In the genomic region with DNA sequence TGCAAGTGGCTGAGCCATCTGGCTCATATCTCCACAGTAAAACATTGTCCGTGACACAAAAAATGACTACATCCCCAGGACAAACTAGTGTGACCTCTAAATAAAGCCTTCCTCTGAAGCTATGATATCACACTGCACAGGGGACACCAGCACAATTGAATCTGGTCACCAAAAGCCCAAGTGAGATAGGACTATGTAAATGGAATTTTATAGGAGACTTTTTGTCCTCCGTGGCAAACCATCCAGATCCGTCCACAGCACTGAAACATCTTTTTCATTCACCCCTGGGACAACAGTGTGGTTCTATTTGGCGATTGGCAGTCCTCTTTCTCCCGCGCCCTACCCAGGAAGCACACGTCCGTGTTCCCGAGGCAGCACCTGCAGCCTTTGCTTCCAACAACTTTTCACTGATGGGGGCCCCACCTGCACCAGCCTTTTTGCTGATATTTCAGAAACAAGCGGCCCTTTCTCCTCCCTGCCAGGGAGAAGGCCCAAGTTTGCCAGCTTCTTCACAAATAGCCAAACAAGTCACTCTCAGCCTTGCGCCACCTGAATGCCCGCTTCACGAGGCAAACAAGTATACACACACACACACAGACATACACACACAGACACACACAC, we compare ENCODE assay signal across 30 cellular contexts. TPM values are rescaled to one million over a fixed set of nuclear protein-coding genes. Genes with fewer than 3 reads are reported as not detected.
DNase-seq lines count a peak whose midpoint lies in the region; ATAC-seq, FAIRE-seq and TF ChIP-seq lines count a peak whose summit lies in the region.
"Had no signal": no experiment of that assay in that cellular context is flagged by ENCODE, and none has a peak within 500 bp of the region (broad histone marks: within the 10 kb centered on the region; RNA-seq: fewer than 3 reads in every experiment).

No MANE protein-coding gene starts in this region.

- intact Hi-C loops in pancreas (cut with DNase I): no loop called here

- no peaks in the 10 kb centered on the region for H3K79me2 ChIP-seq in osteoblast (ENCODE audit: insufficient read depth, low read length)

- TF ChIP-seq CTCF in pancreas (IDR thresholded peaks at IDR 0.05) (no peak), osteoblast (IDR thresholded peaks at IDR 0.05; ENCODE audit: extremely low read depth, low read depth, low read length) (no peak)

- DNase-seq in COLO829 (ENCODE audit: low spot score): peak; percentile 89
- DNase-seq in hypothalamus (lab: John Stamatoyannopoulos, UW): peak in 40 of 51 donors; percentile 15 to 92 (median 53)
- peak; percentile 42 for DNase-seq in retina
- no peak for DNase-seq in DMS79 (lab: John Stamatoyannopoulos, UW)
- DNase-seq in GM19239 (ENCODE audit: insufficient read length, low spot score): no peak
- DNase-seq in pancreas: no peak
- no peak for DNase-seq in osteoblast (ENCODE audit: insufficient read length, low spot score, missing footprints)
- DNase-seq: activated CD8-positive, alpha-beta memory T cell treated with anti-CD3 and anti-CD28 coated beads, Interleukin-2, amount 10 ng/mL, durations not matched to agents 7 days and 5 days; activated T-cell treated with anti-CD3 and anti-CD28 coated beads, Interleukin-2, amount 50 U/mL, for 48 hours; BE2C; colonic mucosa; COR-L47; DMS79 treated with DMSO at 0.1 percent for 48 hours; effector memory CD8-positive, alpha-beta T cell; erythroblast; GM23248; NCI-H1048; NCI-H1694; NCI-H2171; PC-9; SHP77 treated with DMSO at 0.1 percent for 48 hours; small intestine; stimulated activated naive CD8-positive, alpha-beta T cell treated with anti-CD3 and anti-CD28 coated beads, Interleukin-15, amount 100 ng/mL, for 72 hours; T-helper 9 cell; WERI-Rb-1 had no signal

- H3K4me2 ChIP-seq in osteoblast (ENCODE audit: insufficient read depth, low read length): no peak overlapping the region
- H3K4me2 ChIP-seq: PC-9 had no signal

- H3K36me3 ChIP-seq in pancreas (no peaks in the 10 kb centered on the region), osteoblast (ENCODE audit: insufficient read depth, low read length) (no peaks in the 10 kb centered on the region)
- H3K36me3 ChIP-seq: BE2C, colonic mucosa, tibial nerve, WERI-Rb-1 had no signal

- H4K20me1 ChIP-seq in osteoblast (ENCODE audit: insufficient read depth, low read length): no peaks in the 10 kb centered on the region

- H3K4me1 ChIP-seq in pancreas (no peaks in the 10 kb centered on the region), osteoblast (ENCODE audit: insufficient read depth, low read length) (no peaks in the 10 kb centered on the region)
- H3K4me1 ChIP-seq: BE2C, colonic mucosa had no signal

- H3K4me3 ChIP-seq in pancreas (no peak overlapping the region), osteoblast (ENCODE audit: insufficient read depth, low read length) (no peak overlapping the region)
- H3K4me3 ChIP-seq: colonic mucosa, GM23248, PC-9, tibial nerve had no signal

- H2AFZ ChIP-seq in osteoblast (ENCODE audit: low read length): no peak overlapping the region
- H2AFZ ChIP-seq: GM23248, PC-9 had no signal

- H3K9me3 ChIP-seq in pancreas: no peaks in the 10 kb centered on the region
- no peaks in the 10 kb centered on the region for H3K9me3 ChIP-seq in osteoblast (ENCODE audit: low read depth, low read length)
- H3K9me3 ChIP-seq: BE2C, colonic mucosa, tibial nerve had no signal

- H3K27ac ChIP-seq in angular gyrus (ENCODE audit: low read depth, low read length) (peak overlapping the region; percentile 93), pancreas (no peak overlapping the region), osteoblast (ENCODE audit: low read depth, low read length) (no peak overlapping the region)
- H3K27ac ChIP-seq: colonic mucosa, GM23248, PC-9, WERI-Rb-1 had no signal

- 78 to 83% methylated on average over 13 of the region's 13 CpGs for WGBS in pancreas, 2 donors

- FAIRE-seq in GM19239 (lab: Jason Lieb, UNC): no peak
- no peak for FAIRE-seq in pancreas (lab: Jason Lieb, UNC)
- FAIRE-seq: HepG2, small intestine had no signal

- ATAC-seq in pancreas: no peak
- ATAC-seq: activated CD8-positive, alpha-beta memory T cell treated with anti-CD3 and anti-CD28 coated beads, Interleukin-2, amount 10 ng/mL, durations not matched to agents 7 days and 5 days; HepG2; stimulated activated naive CD8-positive, alpha-beta T cell treated with anti-CD3 and anti-CD28 coated beads, Interleukin-15, amount 100 ng/mL, for 72 hours had no signal

- no peaks in the 10 kb centered on the region for H3K27me3 ChIP-seq in pancreas
- H3K27me3 ChIP-seq in osteoblast (ENCODE audit: insufficient read depth, low read length): peaks cover 72% of the 10 kb centered on the region
- H3K27me3 ChIP-seq: colonic mucosa had no signal

RNA-seq across cellular contexts. Expression of gene OLIG1, which starts 47.4 kb away (rescaled TPM):
- under 1 TPM in 4 of 6 donors, not detected in 2; 0.14 to 0.51 (median 0.22) TPM for total RNA-seq in pancreas
- polyA plus RNA-seq in pancreas: under 1 TPM in 1 of 2 donors, not detected in 1; 0.09 TPM
- not detected in 2 replicates for total RNA-seq in osteoblast
- total RNA-seq: A673; activated CD4-positive, alpha-beta T cell treated with anti-CD3 and anti-CD28 coated beads, Interleukin-2, amount 10 ng/mL, durations not matched to agents 7 days and 5 days; activated CD8-positive, alpha-beta memory T cell treated with anti-CD3 and anti-CD28 coated beads, Interleukin-2, amount 10 ng/mL, durations not matched to agents 7 days and 5 days; colonic mucosa; GM23248; HepG2; PC-9; tibial nerve had no signal
- polyA plus RNA-seq: GM23248, HepG2, small intestine had no signal

Comparison
In these comparisons a context has a peak if more than half of its experiments do, and no peak if none do; other contexts are left out.
1. DNase-seq: peak in COLO829 (single experiment), hypothalamus (40 of 51) and retina (single experiment); none in DMS79 (single experiment), GM19239 (single experiment), pancreas (0 of 6) and osteoblast (single experiment).